Comparison of ENCODE assay signal across 1 cellular context in genomic region chr16:67204076-67204475, GRCh38.
TF ChIP-seq lines count a peak whose summit lies in the region.

No MANE protein-coding gene starts in this region.

TF ChIP-seq in IMR-90, 13 proteins besides CTCF, POLR2A, EP300 and RAD21:
- TF ChIP-seq MAFK (IDR thresholded peaks at IDR 0.05; ENCODE audit: low read depth, low read length) = no peak
- no peak for TF ChIP-seq FOS (IDR thresholded peaks at IDR 0.05; ENCODE audit: low read depth, low read length)
- no peak for TF ChIP-seq MXI1 (IDR thresholded peaks at IDR 0.05; ENCODE audit: borderline replicate concordance, low read depth, low read length)
- TF ChIP-seq NFE2L2 (IDR thresholded peaks at IDR 0.05; ENCODE audit: low read depth, low read length) = no peak
- no peak for TF ChIP-seq CHD1 (IDR thresholded peaks at IDR 0.05; ENCODE audit: low read depth, low read length)
- no peak for TF ChIP-seq RFX5 (IDR thresholded peaks at IDR 0.05; ENCODE audit: low read depth, low read length)
- TF ChIP-seq USF2 (IDR thresholded peaks at IDR 0.05; ENCODE audit: low read depth, low read length) = no peak
- TF ChIP-seq CEBPB (IDR thresholded peaks at IDR 0.05; ENCODE audit: low read depth, low read length) = no peak
- no peak for TF ChIP-seq BHLHE40 (IDR thresholded peaks at IDR 0.05; ENCODE audit: low read depth, low read length)
- no peak for TF ChIP-seq SMC3 (IDR thresholded peaks at IDR 0.05; ENCODE audit: low read depth, low read length)
- TF ChIP-seq MAZ (IDR thresholded peaks at IDR 0.05; ENCODE audit: borderline replicate concordance, low read depth, low read length) = no peak
TF ChIP-seq in IMR-90: peak in this region for 0.
